ENCODE assay signal across 8 cellular contexts in the genomic region with DNA sequence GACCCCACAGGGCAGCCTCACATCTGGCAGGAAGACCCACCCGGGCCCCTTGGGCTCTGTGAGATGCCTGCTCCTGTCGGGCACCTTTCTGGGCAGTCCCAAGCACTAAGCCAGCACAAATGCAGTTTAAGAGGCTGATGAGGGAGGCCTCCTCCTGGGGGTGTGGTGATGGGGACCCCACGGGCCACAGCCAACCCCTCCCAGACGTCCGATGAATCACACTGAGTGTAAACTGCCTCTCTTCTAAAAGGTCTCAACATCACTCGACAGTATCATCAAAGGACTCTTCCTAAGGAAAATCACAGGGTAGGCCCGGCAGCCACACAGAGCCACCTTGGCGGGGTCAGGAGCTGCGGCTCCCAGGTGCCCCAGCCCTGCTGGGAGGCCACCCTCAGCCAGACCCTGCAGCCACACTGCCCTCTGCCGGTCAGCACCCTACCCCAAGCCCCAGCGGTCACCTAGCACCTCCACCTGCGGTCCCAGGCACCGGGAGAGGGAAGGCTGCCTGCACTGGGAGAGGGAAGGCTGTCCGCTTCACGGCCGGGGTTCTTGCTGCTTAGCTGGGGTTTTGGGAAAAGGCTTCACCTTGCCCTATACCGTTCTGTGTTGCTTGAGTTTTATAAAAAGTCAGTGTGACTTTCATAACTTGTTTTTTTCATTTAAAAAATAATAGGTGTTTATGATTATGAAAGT. TPM values are rescaled to one million over a fixed set of nuclear protein-coding genes. Genes with fewer than 3 reads are reported as not detected.
DNase-seq lines count a peak whose midpoint lies in the region; ATAC-seq and TF ChIP-seq lines count a peak whose summit lies in the region.

No MANE protein-coding gene starts in this region.

- intact Hi-C loops in activated B cell treated with CpG ODN at 0.5 μM for 24 hours (cut with micrococcal nuclease): loop anchor here (5.0 kb wide), 2 partner anchors 269 to 336 kb away; a partner anchor contains a TSS

- peak; percentile 22 for TF ChIP-seq RAD21 in neural cell (conservative IDR thresholded peaks at IDR 0.05)

- DNase-seq in MM.1S (peak; percentile 41), activated B cell treated with CpG ODN at 0.5 μM for 24 hours (peak; percentile 48), epithelial cell of esophagus (ENCODE audit: low read depth) (peak; percentile 68), OCI-M2 (lab: John Stamatoyannopoulos, UW; ENCODE audit: unreplicated experiment) (no peak)

- H3K9ac ChIP-seq in MM.1S (ENCODE audit: low read length) (no peak overlapping the region), neural cell (ENCODE audit: low read length) (no peak overlapping the region)

- no peaks in the 10 kb centered on the region for H4K20me1 ChIP-seq in DOHH2 (ENCODE audit: control insufficient read depth, insufficient read depth, low read depth, low read length)
- no peaks in the 10 kb centered on the region for H4K20me1 ChIP-seq in MM.1S (ENCODE audit: insufficient read depth, low read length)
- no peaks in the 10 kb centered on the region for H4K20me1 ChIP-seq in neural cell (ENCODE audit: insufficient read depth)

- H3F3A ChIP-seq in DOHH2 (ENCODE audit: control insufficient read depth, insufficient read depth) (no peaks in the 10 kb centered on the region), MM.1S (ENCODE audit: insufficient read depth, low read length) (no peaks in the 10 kb centered on the region), neural cell (ENCODE audit: insufficient read depth, low read length, poor library complexity, severe bottlenecking) (no peaks in the 10 kb centered on the region)

- H3K27ac Mint-ChIP-seq in activated B cell treated with CpG ODN at 0.5 μM for 24 hours: no peak overlapping the region

- peaks cover 21% of the 10 kb centered on the region for H3K4me1 Mint-ChIP-seq in activated B cell treated with CpG ODN at 0.5 μM for 24 hours

- POLR2A ChIA-PET in activated B cell treated with CpG ODN at 0.5 μM for 24 hours (lab: Charles Lee): no interaction called here

- H3K4me3 ChIP-seq in DOHH2 (ENCODE audit: low read length) (no peak overlapping the region), MM.1S (ENCODE audit: low read length) (no peak overlapping the region), epithelial cell of esophagus (ENCODE audit: low read length) (no peak overlapping the region), neural cell (ENCODE audit: low read length) (no peak overlapping the region)

- CTCF ChIA-PET in activated B cell treated with CpG ODN at 0.5 μM for 24 hours (lab: Charles Lee): interaction anchor here (1.2 to 2.7 kb wide), 3 partner anchors 11 to 105 kb away, joined by 3 to 7 read pairs (median 4); no protein-coding TSS in a partner anchor

- H3K36me3 ChIP-seq in DOHH2 (ENCODE audit: control insufficient read depth, low read length): no peaks in the 10 kb centered on the region
- H3K36me3 ChIP-seq in MM.1S (replicated peaks; ENCODE audit: insufficient read depth, low read length): no peaks in the 10 kb centered on the region
- no peaks in the 10 kb centered on the region for H3K36me3 ChIP-seq in neural cell (ENCODE audit: insufficient read depth, low read length)

- TF ChIP-seq EP300 in neural cell (conservative IDR thresholded peaks at IDR 0.05; ENCODE audit: poor library complexity, severe bottlenecking): no peak

- H3K9me3 ChIP-seq in DOHH2 (ENCODE audit: control insufficient read depth, insufficient read depth, low read length) (no peaks in the 10 kb centered on the region), MM.1S (replicated peaks; ENCODE audit: insufficient read depth, low read length) (no peaks in the 10 kb centered on the region), neural cell (ENCODE audit: low read length) (no peaks in the 10 kb centered on the region)

- peak; percentile 62 for TF ChIP-seq CTCF in DOHH2 (IDR thresholded peaks at IDR 0.05; ENCODE audit: low read depth, low read length, poor library complexity, severe bottlenecking)
- peak; percentile 80 for TF ChIP-seq CTCF in MM.1S (IDR thresholded peaks at IDR 0.05; ENCODE audit: low read length)
- TF ChIP-seq CTCF in activated B cell treated with CpG ODN at 0.5 μM for 24 hours (IDR thresholded peaks at IDR 0.05): no peak
- TF ChIP-seq CTCF in epithelial cell of esophagus (IDR thresholded peaks at IDR 0.05; ENCODE audit: insufficient read depth, low read depth, low read length, missing control alignments): peak; percentile 69
- TF ChIP-seq CTCF in neural cell (IDR thresholded peaks at IDR 0.05; ENCODE audit: poor library complexity, severe bottlenecking): peak; percentile 51

- peaks cover 11% of the 10 kb centered on the region for H3K27me3 Mint-ChIP-seq in activated B cell treated with CpG ODN at 0.5 μM for 24 hours

- no peaks in the 10 kb centered on the region; the same call in 1 of the 2 replicates for H3K27me3 ChIP-seq in DOHH2 (ENCODE audit: control insufficient read depth, low read length)
- H3K27me3 ChIP-seq in MM.1S (replicated peaks; ENCODE audit: insufficient read depth, low read length): peaks cover 88% of the 10 kb centered on the region
- H3K27me3 ChIP-seq in neural cell (ENCODE audit: insufficient read depth, low read depth, low read length): peaks cover 42% of the 10 kb centered on the region

- H3K79me2 ChIP-seq in DOHH2 (ENCODE audit: control insufficient read depth, low read length) (no peaks in the 10 kb centered on the region), MM.1S (ENCODE audit: low read length) (no peaks in the 10 kb centered on the region), neural cell (replicated peaks; ENCODE audit: insufficient read depth, low read length) (no peaks in the 10 kb centered on the region)

- H3K9me3 Mint-ChIP-seq in activated B cell treated with CpG ODN at 0.5 μM for 24 hours: no peaks in the 10 kb centered on the region

- H3K4me3 Mint-ChIP-seq in activated B cell treated with CpG ODN at 0.5 μM for 24 hours: no peak overlapping the region

- H3K9me2 ChIP-seq in DOHH2 (replicated peaks; ENCODE audit: control insufficient read depth, low read length): no peaks in the 10 kb centered on the region
- H3K9me2 ChIP-seq in MM.1S (replicated peaks; ENCODE audit: insufficient read depth, low read length): no peaks in the 10 kb centered on the region
- no peaks in the 10 kb centered on the region for H3K9me2 ChIP-seq in neural cell (ENCODE audit: insufficient read depth, low read length)

- peaks cover 17% of the 10 kb centered on the region for H3K4me1 ChIP-seq in DOHH2 (ENCODE audit: control insufficient read depth, low read length)
- H3K4me1 ChIP-seq in MM.1S (ENCODE audit: low read length): no peaks in the 10 kb centered on the region

- H3K27ac ChIP-seq in DOHH2 (ENCODE audit: low read depth, low read length) (no peak overlapping the region), MM.1S (ENCODE audit: low read length) (no peak overlapping the region), neural cell (ENCODE audit: low read length) (no peak overlapping the region)

- ATAC-seq in activated B cell treated with CpG ODN at 0.5 μM for 24 hours (ENCODE audit: low read depth) (no peak), HG02678 (IDR thresholded peaks at IDR 0.05; ENCODE audit: unreplicated experiment) (no peak), GM18498 (IDR thresholded peaks at IDR 0.05; ENCODE audit: unreplicated experiment) (no peak)

- H3K36me3 Mint-ChIP-seq in activated B cell treated with CpG ODN at 0.5 μM for 24 hours (ENCODE audit: low read depth): no peaks in the 10 kb centered on the region

- H3K4me2 ChIP-seq in DOHH2 (ENCODE audit: low read length) (no peak overlapping the region), MM.1S (ENCODE audit: low read depth, low read length) (no peak overlapping the region), neural cell (ENCODE audit: low read length) (no peak overlapping the region)

- H2AFZ ChIP-seq in MM.1S (ENCODE audit: low read length) (no peak overlapping the region), neural cell (ENCODE audit: low read depth, low read length) (no peak overlapping the region)

TF ChIP-seq in neural cell, 6 proteins besides CTCF, POLR2A, EP300 and RAD21:
- TF ChIP-seq SMC3 (conservative IDR thresholded peaks at IDR 0.05; ENCODE audit: poor library complexity): no peak
- TF ChIP-seq MXI1 (conservative IDR thresholded peaks at IDR 0.05; ENCODE audit: poor library complexity, severe bottlenecking): no peak
- TF ChIP-seq EZH2 (IDR thresholded peaks at IDR 0.05; ENCODE audit: borderline replicate concordance, insufficient read depth, low read length, poor library complexity, severe bottlenecking): no peak
- TF ChIP-seq POLR2AphosphoS5 (IDR thresholded peaks at IDR 0.05): no peak
- TF ChIP-seq TAF1 (IDR thresholded peaks at IDR 0.05; ENCODE audit: low read depth): no peak
TF ChIP-seq in neural cell: peak in this region for 0.

RNA-seq across cellular contexts. Expression of a gene that starts 3.8 kb away (rescaled TPM):
- total RNA-seq in activated B cell treated with CpG ODN at 0.5 μM for 24 hours: 20.5 and 28.5 TPM in 2 replicates
- polyA plus RNA-seq in neural cell: 54.9 and 69.9 TPM in 2 replicates
- polyA minus RNA-seq in neural cell: 38.3 and 39.0 TPM in 2 replicates

RNA-seq across cellular contexts. Expression of a gene that starts 27.2 kb away (rescaled TPM):
- not detected in 2 replicates for total RNA-seq in activated B cell treated with CpG ODN at 0.5 μM for 24 hours
- polyA plus RNA-seq in neural cell: 0.70 and 0.85 TPM in 2 replicates
- 0.49 TPM in 1 of 2 replicates, not detected in the other for polyA minus RNA-seq in neural cell

RNA-seq across cellular contexts. Expression of a gene that starts 42.8 kb away (rescaled TPM):
- not detected in 2 replicates for total RNA-seq in activated B cell treated with CpG ODN at 0.5 μM for 24 hours
- polyA plus RNA-seq in neural cell: 0.22 TPM in 1 of 2 replicates, not detected in the other
- 0.23 TPM in 1 of 2 replicates, not detected in the other for polyA minus RNA-seq in neural cell
